Comparison of ENCODE assay signal across 29 cellular contexts in the genomic region with DNA sequence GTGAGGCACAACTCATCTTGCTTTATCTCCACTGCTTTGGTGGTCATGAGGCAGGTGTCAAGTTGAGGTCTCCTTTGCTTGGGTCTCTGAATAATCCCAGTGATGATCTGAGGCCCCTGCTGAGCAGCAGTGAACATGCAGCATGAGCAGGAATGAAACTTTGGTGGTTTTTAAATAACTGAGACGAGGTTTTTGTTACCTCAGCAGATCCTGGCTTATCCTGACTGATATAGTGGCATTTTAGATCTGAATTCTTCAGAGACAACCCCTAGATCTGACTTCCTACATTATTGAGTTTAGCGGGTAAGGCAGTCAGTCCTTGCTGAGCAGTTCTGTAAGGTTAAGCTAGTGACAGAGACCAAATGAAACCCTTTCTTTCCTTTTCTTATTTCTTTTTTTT.
"Had no signal": no experiment of that assay in that cellular context is flagged by ENCODE, and none has a peak within 500 bp of the region (broad histone marks: within the 10 kb centered on the region; RNA-seq: fewer than 3 reads in every experiment).

No MANE protein-coding gene starts in this region.

- H3K27ac ChIP-seq: ascending aorta, WERI-Rb-1 had no signal

- H3K9me3 ChIP-seq: ascending aorta had no signal

- H3K4me3 ChIP-seq: ascending aorta had no signal

- H3K36me3 ChIP-seq: ascending aorta, WERI-Rb-1 had no signal

- H3K27me3 ChIP-seq: ascending aorta had no signal

- H3K4me1 ChIP-seq: ascending aorta had no signal

- DNase-seq: activated CD4-positive, alpha-beta memory T cell treated with anti-CD3 and anti-CD28 coated beads, Interleukin-2, amount 10 ng/mL, durations not matched to agents 7 days and 5 days; activated CD4-positive, alpha-beta T cell treated with anti-CD3 and anti-CD28 coated beads for 1 hour; activated CD4-positive, alpha-beta T cell treated with anti-CD3 and anti-CD28 coated beads for 36 hours; activated CD4-positive, alpha-beta T cell treated with anti-CD3 and anti-CD28 coated beads for 48 hours; activated CD4-positive, alpha-beta T cell treated with anti-CD3 and anti-CD28 coated beads, Interleukin-2, amount 10 ng/mL, durations not matched to agents 7 days and 5 days; activated CD4-positive, alpha-beta T cell treated with anti-CD3 and anti-CD28 coated beads, Interleukin-2, amount 50 U/mL, for 48 hours; activated CD4-positive, CD25-positive, alpha-beta regulatory T cell; activated CD8-positive, alpha-beta memory T cell treated with anti-CD3 and anti-CD28 coated beads for 24 hours; activated CD8-positive, alpha-beta memory T cell treated with anti-CD3 and anti-CD28 coated beads, Interleukin-2, amount 10 ng/mL, durations not matched to agents 7 days and 5 days; activated CD8-positive, alpha-beta memory T cell treated with anti-CD3 and anti-CD28 coated beads, Interleukin-2, amount 50 U/mL, for 48 hours; activated CD8-positive, alpha-beta T cell treated with anti-CD3 and anti-CD28 coated beads, Interleukin-2, amount 10 ng/mL, durations not matched to agents 7 days and 5 days; activated effector memory CD4-positive, alpha-beta T cell treated with Interleukin-2 at 50 U/mL for 16 hours; activated gamma-delta T cell; activated naive CD4-positive, alpha-beta T cell treated with anti-CD3 and anti-CD28 coated beads, Interleukin-2, amount 10 ng/mL, durations not matched to agents 7 days and 5 days; activated naive CD4-positive, alpha-beta T cell treated with Interleukin-2 at 50 U/mL for 16 hours; activated naive CD8-positive, alpha-beta T cell treated with anti-CD3 and anti-CD28 coated beads, Interleukin-2, amount 10 ng/mL, durations not matched to agents 7 days and 5 days; activated naive CD8-positive, alpha-beta T cell treated with anti-CD3 and anti-CD28 coated beads, Interleukin-2, amount 50 U/mL, for 24 hours; activated T-cell treated with anti-CD3 and anti-CD28 coated beads, Interleukin-2, amount 50 U/mL, for 24 hours; activated T-cell treated with anti-CD3 and anti-CD28 coated beads, Interleukin-2, amount 50 U/mL, for 48 hours; amygdala; anterior cingulate cortex; central memory CD4-positive, alpha-beta T cell; T-helper 1 cell; T-helper 2 cell; T-helper 9 cell; WERI-Rb-1 had no signal

- ATAC-seq: activated CD4-positive, alpha-beta T cell treated with anti-CD3 and anti-CD28 coated beads for 36 hours; activated CD4-positive, CD25-positive, alpha-beta regulatory T cell treated with anti-CD3 and anti-CD28 coated beads, Interleukin-2, amount 50 U/mL, for 24 hours; activated CD8-positive, alpha-beta memory T cell treated with anti-CD3 and anti-CD28 coated beads, Interleukin-2, amount 10 ng/mL, durations not matched to agents 7 days and 5 days; activated CD8-positive, alpha-beta T cell treated with anti-CD3 and anti-CD28 coated beads, Interleukin-2, amount 10 ng/mL, durations not matched to agents 7 days and 5 days; activated naive CD8-positive, alpha-beta T cell treated with anti-CD3 and anti-CD28 coated beads, Interleukin-2, amount 50 U/mL, for 24 hours; WTC11 had no signal
